9 cellular contexts compared by ENCODE assay signal in genomic region chr2:101223814-101224231, GRCh38. TPM values are rescaled to one million over a fixed set of nuclear protein-coding genes. Genes with fewer than 3 reads are reported as not detected.
A peak's percentile ranks its signal among the peaks of the same experiment; 100 is the strongest.
DNase-seq lines count a peak whose midpoint lies in the region; ATAC-seq, FAIRE-seq and TF ChIP-seq lines count a peak whose summit lies in the region.
"Had no signal": no experiment of that assay in that cellular context is flagged by ENCODE, and none has a peak within 500 bp of the region (broad histone marks: within the 10 kb centered on the region; RNA-seq: fewer than 3 reads in every experiment).

No MANE protein-coding gene starts in this region.

- TF ChIP-seq CTCF in D721Med (IDR thresholded peaks at IDR 0.05; ENCODE audit: insufficient read depth, missing control alignments) (no peak), adrenal gland (IDR thresholded peaks at IDR 0.05) (no peak)

- no peak for FAIRE-seq in D721Med (lab: Jason Lieb, UNC)
- FAIRE-seq: islet of Langerhans had no signal

- intact Hi-C loops in adrenal gland (cut with DNase I): no loop called here

- H3K9me3 ChIP-seq in adrenal gland (replicated peaks in 1 of 3): no peaks in the 10 kb centered on the region

- no peak overlapping the region for H3K27ac ChIP-seq in adrenal gland

- no peaks in the 10 kb centered on the region for H3K27me3 ChIP-seq in adrenal gland

- DNase-seq in NCI-H2029 (lab: John Stamatoyannopoulos, UW) (peak; percentile 75), activated T-cell treated with anti-CD3 and anti-CD28 coated beads for 48 hours (ENCODE audit: low read depth) (peak; percentile 9), D721Med (ENCODE audit: insufficient read length, low spot score) (no peak), NCI-H748 treated with DMSO at 0.1 percent for 48 hours (lab: John Stamatoyannopoulos, UW) (no peak), adrenal gland (no peak)
- peak; percentile 10 for DNase-seq in stimulated activated CD4-positive, alpha-beta T cell treated with anti-CD3 and anti-CD28 coated beads, Interleukin-4, amount 100 ng/mL, for 1 hour

- TF ChIP-seq POLR2A in adrenal gland (IDR thresholded peaks at IDR 0.05): no peak

- H3K36me3 ChIP-seq in adrenal gland (replicated peaks in 1 of 2): no peaks in the 10 kb centered on the region

- no peak overlapping the region for H3K4me3 ChIP-seq in adrenal gland

- 70 to 90% (median 79%) methylated on average over 7 of the region's 7 CpGs for WGBS in adrenal gland, 4 donors

- ATAC-seq in GM18498 (IDR thresholded peaks at IDR 0.05; ENCODE audit: unreplicated experiment) (peak; percentile 99), HG02623 (IDR thresholded peaks at IDR 0.05; ENCODE audit: unreplicated experiment) (peak; percentile 98)

- no peaks in the 10 kb centered on the region for H3K4me1 ChIP-seq in adrenal gland (replicated peaks in 1 of 2)

RNA-seq across cellular contexts. Expression of gene CNOT11, which starts 28.9 kb away (rescaled TPM):
- 10 to 100 TPM; 27.4 to 36.1 (median 32.6) TPM for total RNA-seq in adrenal gland
- 10 to 100 TPM in 2 of 3 donors, 1 to 10 TPM in 1; 9.5 to 67.3 (median 14.2) TPM for polyA plus RNA-seq in adrenal gland

Comparison
In these comparisons a context has a peak if more than half of its experiments do, and no peak if none do; other contexts are left out.
1. DNase-seq: peak in NCI-H2029 (single experiment), activated T-cell treated with anti-CD3 and anti-CD28 coated beads for 48 hours (single experiment) and stimulated activated CD4-positive, alpha-beta T cell treated with anti-CD3 and anti-CD28 coated beads, Interleukin-4, amount 100 ng/mL, for 1 hour (single experiment); none in D721Med (single experiment), NCI-H748 treated with DMSO at 0.1 percent for 48 hours (single experiment) and adrenal gland (0 of 7).